In genomic region chr17:47840742-47841487, GRCh38 we compare ENCODE assay signal across 1 cellular context.
A peak's percentile ranks its signal among the peaks of the same experiment; 100 is the strongest.
TF ChIP-seq lines count a peak whose summit lies in the region.

Gene SCRN2, minus strand, starts transcription at chr17:47841273. Its CDS starts 430 bp downstream, at chr17:47840843.

TF ChIP-seq in HepG2, 621 proteins besides CTCF, POLR2A, EP300 and RAD21 (continued from another document and continues in another):
- TF ChIP-seq TFAP4 (IDR thresholded peaks at IDR 0.05; ENCODE audit: borderline replicate concordance, low read depth) = peak; percentile 75; the same call in 1 of the 2 replicates
- no peak for TF ChIP-seq HDAC6 (IDR thresholded peaks at IDR 0.05; ENCODE audit: low read depth, low read length)
- TF ChIP-seq NFYB (CRISPR knock-in tag; IDR thresholded peaks at IDR 0.05) = peak; percentile 77
- TF ChIP-seq ZBTB40 (IDR thresholded peaks at IDR 0.05) = no peak
- peak; percentile 53; the same call in 1 of the 2 replicates for TF ChIP-seq ZBTB40 (CRISPR knock-in tag; IDR thresholded peaks at IDR 0.05)
- TF ChIP-seq FOXA3 (CRISPR knock-in tag; IDR thresholded peaks at IDR 0.05) = peak; percentile 61; the same call in 1 of the 2 replicates
- no peak for TF ChIP-seq ZNF17 (CRISPR knock-in tag; IDR thresholded peaks at IDR 0.05)
- peak; percentile 57 for TF ChIP-seq PHF5A (CRISPR knock-in tag; IDR thresholded peaks at IDR 0.05; ENCODE audit: low read depth, unreplicated experiment)
- TF ChIP-seq MLLT10 (CRISPR knock-in tag; IDR thresholded peaks at IDR 0.05) = no peak
- TF ChIP-seq REST (IDR thresholded peaks at IDR 0.05; ENCODE audit: borderline replicate concordance in 1 of 2, low read depth in 1 of 2, low read length in 2 of 2) = no peak
- 0 out of 2 replicates have a peak, but pooled peaks have one; percentile 17 for TF ChIP-seq SP140L (CRISPR knock-in tag; IDR thresholded peaks at IDR 0.05; ENCODE audit: borderline replicate concordance)
- TF ChIP-seq CENPT (CRISPR knock-in tag; IDR thresholded peaks at IDR 0.05; ENCODE audit: low read depth) = no peak
- TF ChIP-seq ZNF292 (CRISPR knock-in tag; IDR thresholded peaks at IDR 0.05; ENCODE audit: borderline replicate concordance, low read depth) = peak; percentile 65; the same call in 1 of the 2 replicates
- TF ChIP-seq YEATS2 (CRISPR knock-in tag; IDR thresholded peaks at IDR 0.05; ENCODE audit: borderline replicate concordance) = peak; percentile 76; the same call in 1 of the 2 replicates
- no peak for TF ChIP-seq ZNF878 (CRISPR knock-in tag; IDR thresholded peaks at IDR 0.05)
- no peak for TF ChIP-seq TEAD3 (CRISPR knock-in tag; optimal IDR thresholded peaks at IDR 0.05; ENCODE audit: borderline replicate concordance)
- TF ChIP-seq CERS6 (CRISPR knock-in tag; IDR thresholded peaks at IDR 0.05) = no peak
- peak; percentile 66 for TF ChIP-seq ZNF205 (CRISPR knock-in tag; IDR thresholded peaks at IDR 0.05)
- peak; percentile 60; the same call in 1 of the 2 replicates for TF ChIP-seq KDM5A (IDR thresholded peaks at IDR 0.05; ENCODE audit: borderline replicate concordance, low read length)
- TF ChIP-seq HNRNPL (IDR thresholded peaks at IDR 0.05; ENCODE audit: low read depth, low read length) = peak; percentile 77; the same call in 1 of the 2 replicates
- 0 out of 2 replicates have a peak, but pooled peaks have one; percentile 34 for TF ChIP-seq ZNF552 (CRISPR knock-in tag; IDR thresholded peaks at IDR 0.05; ENCODE audit: borderline replicate concordance)
- TF ChIP-seq SNAI1 (CRISPR knock-in tag; IDR thresholded peaks at IDR 0.05; ENCODE audit: borderline replicate concordance) = peak; percentile 77; the same call in 1 of the 2 replicates
- TF ChIP-seq DNMT1 (CRISPR knock-in tag; IDR thresholded peaks at IDR 0.05) = no peak; the same call in 1 of the 2 replicates
- TF ChIP-seq ZNF329 (CRISPR knock-in tag; IDR thresholded peaks at IDR 0.05; ENCODE audit: low read depth) = 0 out of 2 replicates have a peak, but pooled peaks have one; percentile 68
- TF ChIP-seq ZFX (CRISPR knock-in tag; IDR thresholded peaks at IDR 0.05; ENCODE audit: low read depth) = peak; percentile 97
- TF ChIP-seq CREM (IDR thresholded peaks at IDR 0.05) = peak; percentile 24; the same call in 1 of the 2 replicates
- TF ChIP-seq CREM (CRISPR knock-in tag; IDR thresholded peaks at IDR 0.05) = no peak
- TF ChIP-seq ETS1 (CRISPR knock-in tag; IDR thresholded peaks at IDR 0.05) = no peak
- TF ChIP-seq TCF7 (IDR thresholded peaks at IDR 0.05; ENCODE audit: low read depth) = no peak
- 0 out of 2 replicates have a peak, but pooled peaks have one; percentile 63 for TF ChIP-seq RARG (CRISPR knock-in tag; IDR thresholded peaks at IDR 0.05; ENCODE audit: low read depth)
- TF ChIP-seq TP53 (CRISPR knock-in tag; conservative IDR thresholded peaks at IDR 0.05) = 0 out of 2 replicates have a peak, but pooled peaks have one; percentile 67
- no peak for TF ChIP-seq TBP (CRISPR knock-in tag; IDR thresholded peaks at IDR 0.05)
- TF ChIP-seq HNRNPK (IDR thresholded peaks at IDR 0.05; ENCODE audit: low read depth, low read length, poor library complexity, severe bottlenecking) = peak; percentile 98
- no peak for TF ChIP-seq JUND (CRISPR knock-in tag; IDR thresholded peaks at IDR 0.05)
- TF ChIP-seq ZNF883 (CRISPR knock-in tag; IDR thresholded peaks at IDR 0.05; ENCODE audit: not compliant biosample characterization) = peak; percentile 88
- TF ChIP-seq ZBTB46 (CRISPR knock-in tag; IDR thresholded peaks at IDR 0.05; ENCODE audit: borderline replicate concordance) = no peak; the same call in 1 of the 2 replicates
- no peak for TF ChIP-seq JUNB (CRISPR knock-in tag; IDR thresholded peaks at IDR 0.05; ENCODE audit: borderline replicate concordance)
- TF ChIP-seq ZNF777 (CRISPR knock-in tag; IDR thresholded peaks at IDR 0.05) = peak; percentile 83; the same call in 1 of the 2 replicates
- TF ChIP-seq ZNF460 (CRISPR knock-in tag; IDR thresholded peaks at IDR 0.05; ENCODE audit: borderline replicate concordance) = peak; percentile 60; the same call in 1 of the 2 replicates
- TF ChIP-seq ZNF569 (CRISPR knock-in tag; IDR thresholded peaks at IDR 0.05; ENCODE audit: borderline replicate concordance) = 0 out of 2 replicates have a peak, but pooled peaks have one; percentile 76
- peak; percentile 82; the same call in 1 of the 2 replicates for TF ChIP-seq SALL1 (CRISPR knock-in tag; IDR thresholded peaks at IDR 0.05)
- TF ChIP-seq SCMH1 (CRISPR knock-in tag; IDR thresholded peaks at IDR 0.05; ENCODE audit: borderline replicate concordance) = no peak
- TF ChIP-seq SRSF4 (IDR thresholded peaks at IDR 0.05; ENCODE audit: low read depth, low read length, poor library complexity, severe bottlenecking) = no peak
- TF ChIP-seq TEAD2 (CRISPR knock-in tag; IDR thresholded peaks at IDR 0.05) = no peak
- 0 out of 2 replicates have a peak, but pooled peaks have one; percentile 30 for TF ChIP-seq RCOR2 (CRISPR knock-in tag; IDR thresholded peaks at IDR 0.05)
- TF ChIP-seq SIN3B (IDR thresholded peaks at IDR 0.05; ENCODE audit: low read length) = no peak
- TF ChIP-seq KDM3A (CRISPR knock-in tag; IDR thresholded peaks at IDR 0.05; ENCODE audit: low read depth) = peak; percentile 87
- no peak for TF ChIP-seq CHD2 (IDR thresholded peaks at IDR 0.05; ENCODE audit: low read depth, low read length)
- TF ChIP-seq ZNF589 (CRISPR knock-in tag; conservative IDR thresholded peaks at IDR 0.05) = 0 out of 2 replicates have a peak, but pooled peaks have one; percentile 57
- no peak for TF ChIP-seq ZNF530 (CRISPR knock-in tag; IDR thresholded peaks at IDR 0.05; ENCODE audit: low read depth)
- TF ChIP-seq ZNF580 (CRISPR knock-in tag; IDR thresholded peaks at IDR 0.05; ENCODE audit: borderline replicate concordance, low read depth) = peak; percentile 77; the same call in 1 of the 2 replicates
